9 cellular contexts compared by ENCODE assay signal in genomic region chr16:1428511-1428910, GRCh38. TPM values are rescaled to one million over a fixed set of nuclear protein-coding genes. Genes with fewer than 3 reads are reported as not detected.
DNase-seq lines count a peak whose midpoint lies in the region; ATAC-seq and TF ChIP-seq lines count a peak whose summit lies in the region.
"Had no signal": no experiment of that assay in that cellular context is flagged by ENCODE, and none has a peak within 500 bp of the region (broad histone marks: within the 10 kb centered on the region; RNA-seq: fewer than 3 reads in every experiment).

No MANE protein-coding gene starts in this region.

- H3K4me3 Mint-ChIP-seq in HFFc6, result no peak overlapping the region

- H3K36me3 Mint-ChIP-seq in HFFc6 (ENCODE audit: low read depth), result no peaks in the 10 kb centered on the region

- no peaks in the 10 kb centered on the region for H3K79me2 ChIP-seq in hepatocyte
- H3K79me2 ChIP-seq: parathyroid adenoma had no signal

- TF ChIP-seq CTCF in HFFc6 (IDR thresholded peaks at IDR 0.05), result peak; percentile 39; the same call in 1 of the 2 replicates
- TF ChIP-seq CTCF in hepatocyte (IDR thresholded peaks at IDR 0.05; ENCODE audit: poor library complexity), result peak; percentile 19
- peak in 4 of 5 experiments; percentile 7 to 32 (median 19) for TF ChIP-seq CTCF in tibial nerve (IDR thresholded peaks at IDR 0.05)

- H3K4me3 ChIP-seq in hepatocyte, result no peak overlapping the region
- H3K4me3 ChIP-seq in tibial nerve, result peak overlapping the region in 1 of 4 donors; percentile 15

- H3K27me3 Mint-ChIP-seq in HFFc6 (ENCODE audit: insufficient read depth), result no peaks in the 10 kb centered on the region; the same call in 1 of the 2 replicates

- no peak overlapping the region for H3K27ac Mint-ChIP-seq in HFFc6

- no peak for TF ChIP-seq POLR2A in tibial nerve (IDR thresholded peaks at IDR 0.05)

- no peak overlapping the region for H3K4me2 ChIP-seq in hepatocyte

- H3K4me1 Mint-ChIP-seq in HFFc6 (ENCODE audit: low read depth), result no peaks in the 10 kb centered on the region

- H3K27me3 ChIP-seq in hepatocyte (no peaks in the 10 kb centered on the region), tibial nerve (peaks cover 0 to 23% of the 10 kb centered on the region in 2 donors)

- H3K36me3 ChIP-seq in hepatocyte (replicated peaks; ENCODE audit: insufficient read depth, low read depth), result no peaks in the 10 kb centered on the region
- peaks cover 0 to 6% (median 0%) of the 10 kb centered on the region in 3 donors for H3K36me3 ChIP-seq in tibial nerve

- H3K4me1 ChIP-seq in hepatocyte (ENCODE audit: insufficient read depth), result peaks cover 13% of the 10 kb centered on the region
- H3K4me1 ChIP-seq in tibial nerve, result peaks cover 0 to 6% (median 5%) of the 10 kb centered on the region in 4 donors
- H3K4me1 ChIP-seq: parathyroid adenoma had no signal

- H3K9me3 Mint-ChIP-seq in HFFc6, result no peaks in the 10 kb centered on the region

- DNase-seq in 8988T, result peak; percentile 36
- no peak for DNase-seq in HFFc6
- DNase-seq in activated T-cell treated with anti-CD3 and anti-CD28 coated beads for 24 hours (ENCODE audit: low read depth), result peak; percentile 23
- DNase-seq in hepatocyte (ENCODE audit: low spot score), result no peak
- DNase-seq in tibial nerve (ENCODE audit: low spot score in 2 of 2), result no peak
- DNase-seq in islet precursor cell, result no peak
- no peak for DNase-seq in epidermal melanocyte (ENCODE audit: insufficient read length, low spot score)

- TF ChIP-seq EP300 in tibial nerve (IDR thresholded peaks at IDR 0.05), result no peak

- no peaks in the 10 kb centered on the region for H4K20me1 ChIP-seq in hepatocyte (ENCODE audit: insufficient read depth, poor library complexity, severe bottlenecking)

- no peak overlapping the region for H2AFZ ChIP-seq in hepatocyte
- H2AFZ ChIP-seq: parathyroid adenoma had no signal

- H3K9me3 ChIP-seq in hepatocyte (ENCODE audit: low read depth) (no peaks in the 10 kb centered on the region), tibial nerve (no peaks in the 10 kb centered on the region)

- no peak for ATAC-seq in HG02678 (IDR thresholded peaks at IDR 0.05; ENCODE audit: unreplicated experiment)

- WGBS in hepatocyte (ENCODE audit: low lambda C conversion rate, missing lambda C conversion rate), result 72% methylated on average over 20 of the region's 21 CpGs
- 20 to 36% methylated on average over 1 to 9 of the region's 21 CpGs for WGBS in tibial nerve, 2 donors

- no peak overlapping the region for H3K27ac ChIP-seq in hepatocyte
- H3K27ac ChIP-seq in tibial nerve, result no peak overlapping the region
- H3K27ac ChIP-seq: parathyroid adenoma had no signal

- H3K9me2 ChIP-seq in hepatocyte (replicated peaks; ENCODE audit: insufficient read depth), result no peaks in the 10 kb centered on the region

RNA-seq across cellular contexts. Expression of gene PERCC1, which starts 2.4 kb away (rescaled TPM):
- total RNA-seq in HFFc6 (2021; fragmentation: NEBNext Ultra II Directional; extraction: Animal tissue kit (Norgen Biotek cat#: 25700)), result not detected
- total RNA-seq in hepatocyte, result 2.0 and 2.5 TPM in 2 replicates
- not detected in 2 replicates for polyA plus RNA-seq in hepatocyte
- total RNA-seq in tibial nerve, result 1 to 10 TPM in 1 of 4 donors, not detected in 3; 1.1 TPM

RNA-seq across cellular contexts. Expression of gene UQCC4, which starts 8.0 kb away (rescaled TPM):
- total RNA-seq in HFFc6 (2021; fragmentation: NEBNext Ultra II Directional; extraction: Animal tissue kit (Norgen Biotek cat#: 25700)), result 10 to 100 TPM; 11.0 to 16.7 (median 13.3) TPM
- total RNA-seq in hepatocyte (16.0 and 17.3 TPM in 2 replicates), tibial nerve (10 to 100 TPM in 3 of 4 donors, 1 to 10 TPM in 1; 8.7 to 18.6 (median 13.5) TPM)
- 24.0 and 36.6 TPM in 2 replicates for polyA plus RNA-seq in hepatocyte

RNA-seq across cellular contexts. Expression of gene UNKL, which starts 14.0 kb away (rescaled TPM):
- total RNA-seq in HFFc6 (2021; fragmentation: NEBNext Ultra II Directional; extraction: Animal tissue kit (Norgen Biotek cat#: 25700)), result 10 to 100 TPM; 15.0 to 22.6 (median 16.5) TPM
- total RNA-seq in hepatocyte (5.5 and 10.3 TPM in 2 replicates), tibial nerve (10 to 100 TPM; 34.3 to 70.5 (median 45.0) TPM)
- polyA plus RNA-seq in hepatocyte, result 8.5 and 9.6 TPM in 2 replicates

RNA-seq across cellular contexts. Expression of gene CCDC154, which starts 15.8 kb away (rescaled TPM):
- total RNA-seq in HFFc6 (2021; fragmentation: NEBNext Ultra II Directional; extraction: Animal tissue kit (Norgen Biotek cat#: 25700)), result under 1 TPM in 3 of 6 experiments, not detected in 3; 0.10 to 0.52 (median 0.31) TPM
- total RNA-seq in hepatocyte (0.33 and 0.64 TPM in 2 replicates), tibial nerve (1 to 10 TPM in 2 of 4 donors, under 1 TPM in 1, not detected in 1; 0.44 to 3.0 (median 2.7) TPM)
- 1.6 and 4.6 TPM in 2 replicates for polyA plus RNA-seq in hepatocyte

RNA-seq across cellular contexts. Expression of gene CLCN7, which starts 46.3 kb away (rescaled TPM):
- total RNA-seq in HFFc6 (2021; fragmentation: NEBNext Ultra II Directional; extraction: Animal tissue kit (Norgen Biotek cat#: 25700)), result 10 to 100 TPM; 47.5 to 62.6 (median 51.3) TPM
- total RNA-seq in hepatocyte (47.4 and 56.3 TPM in 2 replicates), tibial nerve (100 to 1,000 TPM in 2 of 4 donors, 10 to 100 TPM in 2; 38.7 to 136 (median 73.1) TPM)
- polyA plus RNA-seq in hepatocyte, result 107 and 127 TPM in 2 replicates

Comparison
In these comparisons a context has a peak if more than half of its experiments do, and no peak if none do; other contexts are left out.
1. DNase-seq: peak in 8988T (single experiment) and activated T-cell treated with anti-CD3 and anti-CD28 coated beads for 24 hours (single experiment); none in HFFc6 (single experiment), hepatocyte (single experiment), tibial nerve (0 of 2), islet precursor cell (single experiment) and epidermal melanocyte (single experiment).
2. Peak in every context shown above with its lines, with median percentiles within 50 percentile points of each other: CTCF ChIP-seq.